Comparison of ENCODE assay signal across 1 cellular context in genomic region chr1:184743062-184743756, GRCh38.
TF ChIP-seq lines count a peak whose summit lies in the region.

No MANE protein-coding gene starts in this region.

TF ChIP-seq in HepG2, 621 proteins besides CTCF, POLR2A, EP300 and RAD21 (continued from another document):
- TF ChIP-seq PRDM15 (CRISPR knock-in tag; IDR thresholded peaks at IDR 0.05) (no peak), GPBP1L1 (CRISPR knock-in tag; IDR thresholded peaks at IDR 0.05) (no peak), CENPX (CRISPR knock-in tag; IDR thresholded peaks at IDR 0.05) (no peak), HDAC2 (CRISPR knock-in tag; IDR thresholded peaks at IDR 0.05) (no peak), ZNF446 (CRISPR knock-in tag; IDR thresholded peaks at IDR 0.05) (no peak), ELF4 (CRISPR knock-in tag; IDR thresholded peaks at IDR 0.05; ENCODE audit: borderline replicate concordance) (no peak), ZKSCAN1 (IDR thresholded peaks at IDR 0.05; ENCODE audit: low read length) (no peak), ETS1 (CRISPR knock-in tag; IDR thresholded peaks at IDR 0.05) (no peak), KMT2B (CRISPR knock-in tag; IDR thresholded peaks at IDR 0.05) (no peak)
